ENCODE assay signal across 20 cellular contexts in the genomic region with DNA sequence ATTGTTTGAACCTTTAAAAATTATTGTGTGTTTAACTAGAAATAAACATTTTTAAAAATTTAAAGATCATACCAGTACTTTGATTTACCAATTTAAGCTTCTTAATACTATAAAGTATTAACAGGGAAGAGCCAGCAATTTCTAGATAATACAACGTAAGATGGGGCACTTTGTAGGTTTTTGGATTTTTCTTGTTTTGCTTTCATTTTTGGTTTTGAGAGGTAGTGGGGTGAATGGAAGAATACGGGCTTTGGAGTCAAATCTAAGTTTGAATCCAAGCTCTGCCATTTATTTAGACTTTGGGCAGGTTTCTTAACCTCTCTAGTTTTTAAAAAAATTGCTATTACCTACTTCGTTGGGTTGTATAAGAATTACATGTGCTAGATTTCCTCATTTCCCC. TPM values are rescaled to one million over a fixed set of nuclear protein-coding genes. Genes with fewer than 3 reads are reported as not detected.
A peak's percentile ranks its signal among the peaks of the same experiment; 100 is the strongest.
DNase-seq lines count a peak whose midpoint lies in the region; ATAC-seq and TF ChIP-seq lines count a peak whose summit lies in the region.
"Had no signal": no experiment of that assay in that cellular context is flagged by ENCODE, and none has a peak within 500 bp of the region (broad histone marks: within the 10 kb centered on the region; RNA-seq: fewer than 3 reads in every experiment).

No MANE protein-coding gene starts in this region.

- intact Hi-C loops in natural killer cell (cut with micrococcal nuclease), result no loop called here

- ATAC-seq in natural killer cell (peak in 2 of 3 donors; percentile 40 to 54), GM21786 (IDR thresholded peaks at IDR 0.05; ENCODE audit: unreplicated experiment) (no peak), GM21529 (IDR thresholded peaks at IDR 0.05; ENCODE audit: unreplicated experiment) (no peak)
- ATAC-seq: sciatic nerve had no signal

- H3K4me1 Mint-ChIP-seq in activated CD4-positive, alpha-beta T cell treated with anti-CD3 and anti-CD28 coated beads, Interleukin-2, amount 10 ng/mL, durations not matched to agents 7 days and 5 days, result peaks cover 12% of the 10 kb centered on the region
- H3K4me1 Mint-ChIP-seq in IgD-negative memory B cell (peaks cover 0 to 7% (median 4%) of the 10 kb centered on the region in 3 donors), natural killer cell (peaks cover 0 to 16% of the 10 kb centered on the region in 2 donors)
- H3K4me1 Mint-ChIP-seq in activated CD4-positive, alpha-beta memory T cell treated with anti-CD3 and anti-CD28 coated beads, Interleukin-2, amount 10 ng/mL, durations not matched to agents 7 days and 5 days, result peaks cover 10% of the 10 kb centered on the region

- H3K27me3 Mint-ChIP-seq in activated CD4-positive, alpha-beta T cell treated with anti-CD3 and anti-CD28 coated beads, Interleukin-2, amount 10 ng/mL, durations not matched to agents 7 days and 5 days, result no peaks in the 10 kb centered on the region
- no peaks in the 10 kb centered on the region for H3K27me3 Mint-ChIP-seq in IgD-negative memory B cell
- H3K27me3 Mint-ChIP-seq in activated CD4-positive, alpha-beta memory T cell treated with anti-CD3 and anti-CD28 coated beads, Interleukin-2, amount 10 ng/mL, durations not matched to agents 7 days and 5 days, result no peaks in the 10 kb centered on the region
- no peaks in the 10 kb centered on the region for H3K27me3 Mint-ChIP-seq in natural killer cell (ENCODE audit: low read depth in 2 of 2)

- H3K9me3 Mint-ChIP-seq in activated CD4-positive, alpha-beta T cell treated with anti-CD3 and anti-CD28 coated beads, Interleukin-2, amount 10 ng/mL, durations not matched to agents 7 days and 5 days, result no peaks in the 10 kb centered on the region
- H3K9me3 Mint-ChIP-seq in IgD-negative memory B cell, result no peaks in the 10 kb centered on the region
- no peaks in the 10 kb centered on the region for H3K9me3 Mint-ChIP-seq in activated CD4-positive, alpha-beta memory T cell treated with anti-CD3 and anti-CD28 coated beads, Interleukin-2, amount 10 ng/mL, durations not matched to agents 7 days and 5 days
- no peaks in the 10 kb centered on the region for H3K9me3 Mint-ChIP-seq in natural killer cell

- DNase-seq in activated CD4-positive, alpha-beta T cell treated with anti-CD3 and anti-CD28 coated beads, Interleukin-2, amount 10 ng/mL, durations not matched to agents 7 days and 5 days, result no peak
- no peak for DNase-seq in activated CD4-positive, alpha-beta T cell treated with anti-CD3 and anti-CD28 coated beads for 48 hours
- no peak for DNase-seq in activated CD4-positive, alpha-beta memory T cell treated with anti-CD3 and anti-CD28 coated beads, Interleukin-2, amount 10 ng/mL, durations not matched to agents 7 days and 5 days
- DNase-seq in natural killer cell (no peak), substantia nigra (lab: John Stamatoyannopoulos, UW) (no peak)
- DNase-seq: 8988T; activated CD4-positive, alpha-beta T cell treated with anti-CD3 and anti-CD28 coated beads for 1 hour; brain microvascular endothelial cell; cortex of kidney; DMS 273 treated with DMSO at 0.1 percent for 48 hours; HCEC 1CT; mammary epithelial cell; NCI-H1694; NCI-H774; stomach had no signal

- H3K27ac Mint-ChIP-seq in activated CD4-positive, alpha-beta T cell treated with anti-CD3 and anti-CD28 coated beads, Interleukin-2, amount 10 ng/mL, durations not matched to agents 7 days and 5 days, result no peak overlapping the region
- H3K27ac Mint-ChIP-seq in IgD-negative memory B cell, result no peak overlapping the region
- H3K27ac Mint-ChIP-seq in activated CD4-positive, alpha-beta memory T cell treated with anti-CD3 and anti-CD28 coated beads, Interleukin-2, amount 10 ng/mL, durations not matched to agents 7 days and 5 days, result no peak overlapping the region
- H3K27ac Mint-ChIP-seq in natural killer cell, result peak overlapping the region; percentile 49 to 77

- POLR2A ChIA-PET in activated CD4-positive, alpha-beta T cell treated with anti-CD3 and anti-CD28 coated beads, Interleukin-2, amount 10 ng/mL, durations not matched to agents 7 days and 5 days (lab: Charles Lee), result no interaction called here
- POLR2A ChIA-PET in activated CD4-positive, alpha-beta memory T cell treated with anti-CD3 and anti-CD28 coated beads, Interleukin-2, amount 10 ng/mL, durations not matched to agents 7 days and 5 days (lab: Charles Lee), result no interaction called here

- H3K4me3 Mint-ChIP-seq in activated CD4-positive, alpha-beta T cell treated with anti-CD3 and anti-CD28 coated beads, Interleukin-2, amount 10 ng/mL, durations not matched to agents 7 days and 5 days, result peak overlapping the region; percentile 35
- H3K4me3 Mint-ChIP-seq in IgD-negative memory B cell (peak overlapping the region; percentile 13 to 66 (median 30)), natural killer cell (peak overlapping the region; percentile 75)
- peak overlapping the region; percentile 56 for H3K4me3 Mint-ChIP-seq in activated CD4-positive, alpha-beta memory T cell treated with anti-CD3 and anti-CD28 coated beads, Interleukin-2, amount 10 ng/mL, durations not matched to agents 7 days and 5 days

- no peak for TF ChIP-seq CTCF in natural killer cell (IDR thresholded peaks at IDR 0.05)

- CTCF ChIA-PET in activated CD4-positive, alpha-beta T cell treated with anti-CD3 and anti-CD28 coated beads, Interleukin-2, amount 10 ng/mL, durations not matched to agents 7 days and 5 days (lab: Charles Lee), result interaction anchor here (1.1 to 2.8 kb wide), 2 partner anchors 18 to 20 kb away, joined by 4 to 6 read pairs; no protein-coding TSS in a partner anchor
- CTCF ChIA-PET in activated CD4-positive, alpha-beta memory T cell treated with anti-CD3 and anti-CD28 coated beads, Interleukin-2, amount 10 ng/mL, durations not matched to agents 7 days and 5 days (lab: Charles Lee), result no interaction called here

- H3K27ac ChIP-seq in substantia nigra (ENCODE audit: low read depth, low read length, poor library complexity, severe bottlenecking), result no peak overlapping the region
- H3K27ac ChIP-seq: brain microvascular endothelial cell, SJSA1, stomach had no signal

- H3K36me3 Mint-ChIP-seq in activated CD4-positive, alpha-beta T cell treated with anti-CD3 and anti-CD28 coated beads, Interleukin-2, amount 10 ng/mL, durations not matched to agents 7 days and 5 days (ENCODE audit: low read depth), result peaks cover 4% of the 10 kb centered on the region
- H3K36me3 Mint-ChIP-seq in IgD-negative memory B cell, result peaks cover 6% of the 10 kb centered on the region
- peaks cover 3% of the 10 kb centered on the region for H3K36me3 Mint-ChIP-seq in activated CD4-positive, alpha-beta memory T cell treated with anti-CD3 and anti-CD28 coated beads, Interleukin-2, amount 10 ng/mL, durations not matched to agents 7 days and 5 days (ENCODE audit: low read depth)
- H3K36me3 Mint-ChIP-seq in natural killer cell, result no peaks in the 10 kb centered on the region

RNA-seq across cellular contexts. Expression of gene CSTPP1, which starts 44.9 kb away (rescaled TPM):
- total RNA-seq in activated CD4-positive, alpha-beta T cell treated with anti-CD3 and anti-CD28 coated beads, Interleukin-2, amount 10 ng/mL, durations not matched to agents 7 days and 5 days, result 10 to 100 TPM; 18.2 to 18.9 TPM
- polyA plus RNA-seq in IgD-negative memory B cell, result 17.5 TPM
- 10 to 100 TPM; 16.7 to 20.4 TPM for total RNA-seq in activated CD4-positive, alpha-beta memory T cell treated with anti-CD3 and anti-CD28 coated beads, Interleukin-2, amount 10 ng/mL, durations not matched to agents 7 days and 5 days
- total RNA-seq in natural killer cell, result 10 to 100 TPM; 16.2 to 17.8 (median 16.9) TPM

Comparison
In these comparisons a context has a peak if more than half of its experiments do, and no peak if none do; other contexts are left out.
1. H3K27ac Mint-ChIP-seq: peak in natural killer cell (2 of 2); none in activated CD4-positive, alpha-beta T cell treated with anti-CD3 and anti-CD28 coated beads, Interleukin-2, amount 10 ng/mL, durations not matched to agents 7 days and 5 days (single experiment), IgD-negative memory B cell (0 of 3) and activated CD4-positive, alpha-beta memory T cell treated with anti-CD3 and anti-CD28 coated beads, Interleukin-2, amount 10 ng/mL, durations not matched to agents 7 days and 5 days (single experiment).
2. ATAC-seq: peak in natural killer cell (2 of 3); none in GM21786 (single experiment) and GM21529 (single experiment).
3. Peak in every context shown above with its lines, with median percentiles within 50 percentile points of each other: H3K4me3 Mint-ChIP-seq.